12 cellular contexts compared by ENCODE assay signal in the genomic region with DNA sequence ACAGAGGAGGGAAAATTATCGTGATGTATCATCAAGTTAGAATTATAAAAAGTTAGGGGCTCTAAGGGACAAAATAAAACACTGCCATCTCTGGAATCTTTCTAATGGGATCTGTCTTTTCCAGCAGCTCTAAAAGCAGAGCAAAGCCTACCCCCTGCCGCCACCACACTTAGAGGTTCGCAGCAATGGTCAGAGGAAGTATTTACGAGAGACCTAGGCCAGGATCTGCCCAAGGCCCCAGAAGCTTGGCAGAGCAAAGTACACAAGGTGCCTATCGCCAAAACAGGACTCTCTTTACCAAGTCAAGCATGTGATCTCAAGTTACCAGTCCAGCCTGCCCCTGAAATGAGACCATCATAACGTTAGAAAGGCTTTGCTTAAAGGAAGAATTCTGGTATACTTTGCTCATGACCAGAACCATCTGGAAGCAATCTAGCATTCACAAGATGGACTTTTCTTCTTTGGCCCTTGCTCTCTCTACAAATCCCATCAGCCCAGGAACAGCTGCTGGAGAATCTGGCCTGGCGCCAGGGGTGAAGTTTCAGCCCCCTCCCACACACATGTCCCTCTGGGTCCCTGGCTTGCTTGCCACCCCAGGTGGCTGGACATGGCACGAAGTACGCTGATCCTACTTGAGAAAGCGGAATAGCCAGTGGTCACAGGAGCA.
DNase-seq lines count a peak whose midpoint lies in the region; ATAC-seq, FAIRE-seq and TF ChIP-seq lines count a peak whose summit lies in the region.
"Had no signal": no experiment of that assay in that cellular context is flagged by ENCODE, and none has a peak within 500 bp of the region (broad histone marks: within the 10 kb centered on the region; RNA-seq: fewer than 3 reads in every experiment).

No MANE protein-coding gene starts in this region.

- H3K27me3 ChIP-seq in esophagus squamous epithelium = no peaks in the 10 kb centered on the region
- H3K27me3 ChIP-seq in neuronal stem cell (ENCODE audit: control insufficient read depth in 3 of 3, insufficient read depth in 3 of 3, low read depth in 1 of 3, low read length in 3 of 3) = no peaks in the 10 kb centered on the region

- POLR2A ChIA-PET in A549 (lab: Yijun Ruan, JAX) = interaction anchor here (0.9 kb wide), 1 partner anchor 10 kb away, joined by 3 read pairs; no protein-coding TSS in a partner anchor

- TF ChIP-seq EP300 in A549 (IDR thresholded peaks at IDR 0.05) = no peak

- H3K4ac ChIP-seq in neuronal stem cell (ENCODE audit: low read length) = no peak overlapping the region

- peak overlapping the region; percentile 43 for H2AFZ ChIP-seq in neuronal stem cell (ENCODE audit: low read length)

- H2BK120ac ChIP-seq in neuronal stem cell (ENCODE audit: low read depth, low read length) = peak overlapping the region; percentile 1

- intact Hi-C loops in esophagus squamous epithelium (cut with DNase I) = no loop called here

- H2AK5ac ChIP-seq in neuronal stem cell (ENCODE audit: low read depth, low read length) = peak overlapping the region; percentile 47

- no peak overlapping the region for H3K4me3 ChIP-seq in A549
- H3K4me3 ChIP-seq in esophagus squamous epithelium = no peak overlapping the region
- no peak overlapping the region for H3K4me3 ChIP-seq in neuronal stem cell (ENCODE audit: low read length in 2 of 2)
- H3K4me3 ChIP-seq: SK-N-MC had no signal

- no peaks in the 10 kb centered on the region for H3K79me1 ChIP-seq in neuronal stem cell (ENCODE audit: low read depth, low read length)

- no peak for TF ChIP-seq RAD21 in A549 (conservative IDR thresholded peaks at IDR 0.05 in 1 of 2, IDR thresholded peaks at IDR 0.05 in 1 of 2)

- H3K9me3 ChIP-seq in A549 = no peaks in the 10 kb centered on the region
- no peaks in the 10 kb centered on the region for H3K9me3 ChIP-seq in esophagus squamous epithelium
- peaks cover 0 to 2% of the 10 kb centered on the region in 2 donors for H3K9me3 ChIP-seq in neuronal stem cell (replicated peaks in 1 of 2; ENCODE audit: control insufficient read depth in 2 of 2, insufficient read depth in 1 of 2, low read depth in 1 of 2, low read length in 2 of 2)

- H2BK15ac ChIP-seq in neuronal stem cell (ENCODE audit: low read length) = no peak overlapping the region

- H3K4me2 ChIP-seq in A549 (no peak overlapping the region), neuronal stem cell (ENCODE audit: insufficient read depth, low read length, poor library complexity, severe bottlenecking) (no peak overlapping the region)

- peak overlapping the region; percentile 11 for H2BK12ac ChIP-seq in neuronal stem cell (ENCODE audit: low read length)

- TF ChIP-seq CTCF in A549 (IDR thresholded peaks at IDR 0.05) (no peak), esophagus squamous epithelium (IDR thresholded peaks at IDR 0.05) (no peak)

- peak overlapping the region; percentile 71 for H3K18ac ChIP-seq in neuronal stem cell (ENCODE audit: low read length)

- no peak for DNase-seq in A549 (ENCODE audit: low read depth in 1 of 2, low spot score in 1 of 2)
- peak; percentile 37 for DNase-seq in NCI-H2196 (lab: John Stamatoyannopoulos, UW; ENCODE audit: unreplicated experiment)
- DNase-seq in esophagus squamous epithelium (lab: John Stamatoyannopoulos, UW) = no peak
- DNase-seq in neuronal stem cell (ENCODE audit: low spot score) = no peak
- DNase-seq in HPDE6-E6E7 (ENCODE audit: extremely low spot score) = no peak
- DNase-seq in NCI-H2227 treated with DMSO at 0.1 percent for 48 hours (lab: John Stamatoyannopoulos, UW) = no peak
- no peak for DNase-seq in Kasumi-1 (lab: John Stamatoyannopoulos, UW)
- DNase-seq: NCI-H774 had no signal

- CTCF ChIA-PET in A549 (lab: Yijun Ruan, JAX) = interaction anchor here (1.3 to 2.2 kb wide), 4 partner anchors 8 to 276 kb away, joined by 3 to 6 read pairs (median 4); no protein-coding TSS in a partner anchor

- H3K36me3 ChIP-seq in esophagus squamous epithelium = no peaks in the 10 kb centered on the region
- no peaks in the 10 kb centered on the region for H3K36me3 ChIP-seq in neuronal stem cell (replicated peaks in 1 of 2; ENCODE audit: control insufficient read depth in 2 of 2, insufficient read depth in 2 of 2, low read length in 2 of 2)

- H3K9ac ChIP-seq in neuronal stem cell (ENCODE audit: low read depth, low read length, poor library complexity) = no peak overlapping the region

- H4K91ac ChIP-seq in neuronal stem cell (ENCODE audit: low read depth, low read length, poor library complexity) = no peak overlapping the region

- no peak overlapping the region for H4K8ac ChIP-seq in neuronal stem cell (ENCODE audit: low read depth, low read length)

- H3K4me1 ChIP-seq in A549 (peaks cover 82% of the 10 kb centered on the region), esophagus squamous epithelium (peaks cover 0 to 40% (median 0%) of the 10 kb centered on the region in 3 donors), neuronal stem cell (ENCODE audit: control insufficient read depth in 2 of 2, insufficient read depth in 1 of 2, low read depth in 1 of 2, low read length in 2 of 2) (peaks cover 47 to 60% of the 10 kb centered on the region in 2 donors)

- WGBS in A549 (ENCODE audit: missing lambda C conversion rate) = 87% methylated on average over 10 of the region's 10 CpGs
- WGBS in esophagus squamous epithelium, 2 donors = 71 to 80% methylated on average over 7 to 10 of the region's 10 CpGs
- WGBS in neuronal stem cell (ENCODE audit: extremely low coverage in 2 of 2, insufficient read length in 2 of 2, insufficient replicate concordance in 1 of 2), 2 donors = no CpG with 5 or more reads among the region's 10 CpGs

- peak overlapping the region; percentile 94 to 98; a peak in 5 of 6 replicates for H3K27ac ChIP-seq in A549
- H3K27ac ChIP-seq in esophagus squamous epithelium = peak overlapping the region in 3 of 4 donors; percentile 18 to 69 (median 37)
- H3K27ac ChIP-seq in neuronal stem cell (replicated peaks; ENCODE audit: low read length) = peak overlapping the region; percentile 91
- H3K27ac ChIP-seq: SK-N-MC had no signal

- H3K14ac ChIP-seq in neuronal stem cell (ENCODE audit: low read length) = no peak overlapping the region

- TF ChIP-seq POLR2A in A549 (IDR thresholded peaks at IDR 0.05; ENCODE audit: low read length) (no peak), esophagus squamous epithelium (IDR thresholded peaks at IDR 0.05) (no peak)

- peak overlapping the region; percentile 8 for H2BK5ac ChIP-seq in neuronal stem cell (ENCODE audit: low read length)

- H3K23ac ChIP-seq in neuronal stem cell (ENCODE audit: low read depth, low read length, poor library complexity) = no peak overlapping the region

- ATAC-seq in A549 (no peak), GM18909 (IDR thresholded peaks at IDR 0.05; ENCODE audit: poor library complexity, unreplicated experiment) (no peak)

- no peak for FAIRE-seq in A549 (lab: Jason Lieb, UNC)
- FAIRE-seq: astrocyte, endothelial cell of umbilical vein had no signal

TF ChIP-seq in A549, 52 proteins besides CTCF, POLR2A, EP300 and RAD21:
- TF ChIP-seq RCOR1 (IDR thresholded peaks at IDR 0.05; ENCODE audit: low read depth, low read length) = no peak
- TF ChIP-seq HDAC2 (IDR thresholded peaks at IDR 0.05) = no peak
- 0 out of 2 replicates have a peak, but pooled peaks have one; percentile 23 for TF ChIP-seq ZNF302 (CRISPR knock-in tag; IDR thresholded peaks at IDR 0.05)
- no peak for TF ChIP-seq PHF8 (IDR thresholded peaks at IDR 0.05; ENCODE audit: borderline replicate concordance, low read depth)
- TF ChIP-seq, protein P1, sequence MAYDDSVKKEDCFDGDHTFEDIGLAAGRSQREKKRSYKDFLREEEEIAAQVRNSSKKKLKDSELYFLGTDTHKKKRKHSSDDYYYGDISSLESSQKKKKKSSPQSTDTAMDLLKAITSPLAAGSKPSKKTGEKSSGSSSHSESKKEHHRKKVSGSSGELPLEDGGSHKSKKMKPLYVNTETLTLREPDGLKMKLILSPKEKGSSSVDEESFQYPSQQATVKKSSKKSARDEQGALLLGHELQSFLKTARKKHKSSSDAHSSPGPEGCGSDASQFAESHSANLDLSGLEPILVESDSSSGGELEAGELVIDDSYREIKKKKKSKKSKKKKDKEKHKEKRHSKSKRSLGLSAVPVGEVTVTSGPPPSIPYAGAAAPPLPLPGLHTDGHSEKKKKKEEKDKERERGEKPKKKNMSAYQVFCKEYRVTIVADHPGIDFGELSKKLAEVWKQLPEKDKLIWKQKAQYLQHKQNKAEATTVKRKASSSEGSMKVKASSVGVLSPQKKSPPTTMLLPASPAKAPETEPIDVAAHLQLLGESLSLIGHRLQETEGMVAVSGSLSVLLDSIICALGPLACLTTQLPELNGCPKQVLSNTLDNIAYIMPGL (CRISPR knock-in tag; IDR thresholded peaks at IDR 0.05; ENCODE audit: borderline replicate concordance) = no peak
- no peak for TF ChIP-seq GATA3 (IDR thresholded peaks at IDR 0.05; ENCODE audit: borderline replicate concordance)
TF ChIP-seq in A549: peak in this region for 1.

Comparison
In these comparisons a context has a peak if more than half of its experiments do, and no peak if none do; other contexts are left out.
1. H3K27ac ChIP-seq: peak in every context shown above with its lines; median percentile 96 in A549; 91 in neuronal stem cell; 37 in esophagus squamous epithelium.